26 cellular contexts compared by ENCODE assay signal in genomic region chr4:134345249-134345648, GRCh38.
"Had no signal": no experiment of that assay in that cellular context is flagged by ENCODE, and none has a peak within 500 bp of the region (broad histone marks: within the 10 kb centered on the region; RNA-seq: fewer than 3 reads in every experiment).

No MANE protein-coding gene starts in this region.

- H3K9me3 ChIP-seq: esophagus squamous epithelium had no signal

- DNase-seq: activated CD4-positive, alpha-beta memory T cell treated with anti-CD3 and anti-CD28 coated beads, Interleukin-2, amount 10 ng/mL, durations not matched to agents 7 days and 5 days; activated CD4-positive, alpha-beta T cell treated with anti-CD3 and anti-CD28 coated beads for 36 hours; activated CD4-positive, alpha-beta T cell treated with anti-CD3 and anti-CD28 coated beads, Interleukin-2, amount 10 ng/mL, durations not matched to agents 24 days and 14 days; activated CD4-positive, CD25-positive, alpha-beta regulatory T cell; activated CD4-positive, CD25-positive, alpha-beta regulatory T cell treated with anti-CD3 and anti-CD28 coated beads, Interleukin-2, amount 50 U/mL, for 72 hours; activated CD8-positive, alpha-beta memory T cell treated with anti-CD3 and anti-CD28 coated beads, Interleukin-2, amount 50 U/mL, for 48 hours; activated gamma-delta T cell; activated naive CD4-positive, alpha-beta T cell; activated naive CD4-positive, alpha-beta T cell treated with anti-CD3 and anti-CD28 coated beads, Interleukin-2, amount 10 ng/mL, durations not matched to agents 7 days and 5 days; activated naive CD8-positive, alpha-beta T cell treated with anti-CD3 and anti-CD28 coated beads, Interleukin-2, amount 10 ng/mL, durations not matched to agents 7 days and 5 days; activated T-cell treated with anti-CD3 and anti-CD28 coated beads for 4 hours; activated T-cell treated with anti-CD3 and anti-CD28 coated beads, Interleukin-2, amount 50 U/mL, for 24 hours; activated T-cell treated with anti-CD3 and anti-CD28 coated beads, Interleukin-2, amount 50 U/mL, for 72 hours; amniotic stem cell; anterior cingulate cortex; brain microvascular endothelial cell; caudate nucleus; cortex of kidney; dermis blood vessel endothelial cell; effector CD4-positive, alpha-beta T cell; effector memory CD8-positive, alpha-beta T cell; esophagus squamous epithelium; head of caudate nucleus; T-helper 2 cell had no signal

- H3K27ac ChIP-seq: brain microvascular endothelial cell, epithelial cell of prostate, esophagus squamous epithelium had no signal

- H3K4me1 ChIP-seq: esophagus squamous epithelium had no signal

- H3K27me3 ChIP-seq: brain microvascular endothelial cell, esophagus squamous epithelium had no signal

- H3K4me3 ChIP-seq: esophagus squamous epithelium had no signal

- H3K36me3 ChIP-seq: brain microvascular endothelial cell, esophagus squamous epithelium had no signal

- ATAC-seq: activated CD4-positive, alpha-beta T cell treated with anti-CD3 and anti-CD28 coated beads for 36 hours; activated naive CD4-positive, alpha-beta T cell treated with anti-CD3 and anti-CD28 coated beads, Interleukin-2, amount 50 U/mL, for 72 hours; activated T-cell treated with anti-CD3 and anti-CD28 coated beads, Interleukin-2, amount 50 U/mL, for 72 hours; effector memory CD8-positive, alpha-beta T cell had no signal
